In genomic region chr19:16376649-16377048, GRCh38 we compare ENCODE assay signal across 8 cellular contexts. TPM values are rescaled to one million over a fixed set of nuclear protein-coding genes. Genes with fewer than 3 reads are reported as not detected.
DNase-seq lines count a peak whose midpoint lies in the region; ATAC-seq and TF ChIP-seq lines count a peak whose summit lies in the region.

No MANE protein-coding gene starts in this region.

- ATAC-seq in left lobe of liver (peak; percentile 41), GM21786 (IDR thresholded peaks at IDR 0.05; ENCODE audit: unreplicated experiment) (no peak)

- peaks cover 78% of the 10 kb centered on the region for H3K4me1 Mint-ChIP-seq in activated CD4-positive, alpha-beta T cell treated with anti-CD3 and anti-CD28 coated beads, Interleukin-2, amount 10 ng/mL, durations not matched to agents 7 days and 5 days

- H3K27me3 ChIP-seq in GM23248 (replicated peaks; ENCODE audit: insufficient read depth): no peaks in the 10 kb centered on the region
- no peaks in the 10 kb centered on the region for H3K27me3 ChIP-seq in thyroid gland

- H3K27me3 Mint-ChIP-seq in activated CD4-positive, alpha-beta T cell treated with anti-CD3 and anti-CD28 coated beads, Interleukin-2, amount 10 ng/mL, durations not matched to agents 7 days and 5 days: no peaks in the 10 kb centered on the region

- H3K4me3 ChIP-seq in GM23248: no peak overlapping the region
- H3K4me3 ChIP-seq in thyroid gland (replicated peaks in 1 of 3): no peak overlapping the region

- no peaks in the 10 kb centered on the region for H3K9me3 ChIP-seq in GM23248 (ENCODE audit: low read depth)
- no peaks in the 10 kb centered on the region for H3K9me3 ChIP-seq in thyroid gland

- no peaks in the 10 kb centered on the region for H3K79me2 ChIP-seq in GM23248 (ENCODE audit: insufficient read depth)

- 95 to 96% methylated on average over 16 of the region's 18 CpGs for WGBS in GM23248 (ENCODE audit: low coverage in 1 of 2, low lambda C conversion rate in 2 of 2, missing lambda C conversion rate in 2 of 2), 2 experiments
- 85 to 88% methylated on average over 4 to 7 of the region's 18 CpGs for WGBS in thyroid gland, 2 donors

- no peaks in the 10 kb centered on the region for H3K9me2 ChIP-seq in GM23248 (ENCODE audit: insufficient read depth)

- H3K36me3 ChIP-seq in GM23248 (ENCODE audit: low read depth) (no peaks in the 10 kb centered on the region; the same call in 1 of the 2 replicates), thyroid gland (peaks cover 16 to 19% of the 10 kb centered on the region in 2 donors)

- H3K27ac ChIP-seq in GM23248 (no peak overlapping the region), thyroid gland (no peak overlapping the region)

- H3K9ac ChIP-seq in GM23248: no peak overlapping the region

- no peak overlapping the region for H3K27ac Mint-ChIP-seq in activated CD4-positive, alpha-beta T cell treated with anti-CD3 and anti-CD28 coated beads, Interleukin-2, amount 10 ng/mL, durations not matched to agents 7 days and 5 days

- CTCF ChIA-PET in activated CD4-positive, alpha-beta T cell treated with anti-CD3 and anti-CD28 coated beads, Interleukin-2, amount 10 ng/mL, durations not matched to agents 7 days and 5 days (lab: Charles Lee): interaction anchor here (0.9 to 4.3 kb wide), 14 partner anchors 11 to 129 kb away, joined by 3 to 15 read pairs (median 5); no protein-coding TSS in a partner anchor

- no peak for TF ChIP-seq POLR2A in thyroid gland (IDR thresholded peaks at IDR 0.05)

- intact Hi-C loops in thyroid gland (cut with DNase I): loop anchor here (5.0 kb wide), 1 partner anchor 39 kb away; no protein-coding TSS in a partner anchor

- H3K36me3 Mint-ChIP-seq in activated CD4-positive, alpha-beta T cell treated with anti-CD3 and anti-CD28 coated beads, Interleukin-2, amount 10 ng/mL, durations not matched to agents 7 days and 5 days (ENCODE audit: low read depth): peaks cover 59% of the 10 kb centered on the region

- DNase-seq in AG20443 (ENCODE audit: low spot score) (peak; percentile 26), GM23248 (peak; percentile 16), left lobe of liver (ENCODE audit: low spot score) (no peak), thyroid gland (no peak), SKM-1 treated with dmso at 0.1 percent for 144 hours (lab: John Stamatoyannopoulos, UW; ENCODE audit: unreplicated experiment) (no peak), midbrain (lab: John Stamatoyannopoulos, UW) (no peak)
- peak; percentile 36 for DNase-seq in activated CD4-positive, alpha-beta T cell treated with anti-CD3 and anti-CD28 coated beads, Interleukin-2, amount 10 ng/mL, durations not matched to agents 7 days and 5 days

- no peaks in the 10 kb centered on the region for H4K20me1 ChIP-seq in GM23248 (ENCODE audit: insufficient read depth)

- H3F3A ChIP-seq in GM23248 (ENCODE audit: insufficient read depth): 0 out of 2 replicates have a peak, but pooled peaks cover 7% of the 10 kb centered on the region

- POLR2A ChIA-PET in activated CD4-positive, alpha-beta T cell treated with anti-CD3 and anti-CD28 coated beads, Interleukin-2, amount 10 ng/mL, durations not matched to agents 7 days and 5 days (lab: Charles Lee): interaction anchor here (1.3 kb wide), 1 partner anchor 46 kb away, joined by 3 read pairs; no protein-coding TSS in a partner anchor

- in situ Hi-C loops in GM23248 (cut with MboI): loop anchor here (25.0 kb wide), 1 partner anchor 739 kb away; the partner anchor contains the start of gene CYP4F3

- peaks cover 11% of the 10 kb centered on the region for H3K4me1 ChIP-seq in GM23248 (ENCODE audit: insufficient read depth)
- peaks cover 3 to 35% of the 10 kb centered on the region in 2 donors for H3K4me1 ChIP-seq in thyroid gland

- no peak overlapping the region for H3K4me3 Mint-ChIP-seq in activated CD4-positive, alpha-beta T cell treated with anti-CD3 and anti-CD28 coated beads, Interleukin-2, amount 10 ng/mL, durations not matched to agents 7 days and 5 days

- no peaks in the 10 kb centered on the region for H3K9me3 Mint-ChIP-seq in activated CD4-positive, alpha-beta T cell treated with anti-CD3 and anti-CD28 coated beads, Interleukin-2, amount 10 ng/mL, durations not matched to agents 7 days and 5 days

- no peak overlapping the region for H2AFZ ChIP-seq in GM23248

- H3K4me2 ChIP-seq in GM23248 (ENCODE audit: unreplicated experiment): no peak overlapping the region

- peak in 1 of 6 experiments; percentile 15 for TF ChIP-seq CTCF in thyroid gland (IDR thresholded peaks at IDR 0.05)

RNA-seq across cellular contexts. Expression of gene KLF2, which starts 52.0 kb away (rescaled TPM):
- total RNA-seq in GM23248 (2014; rRNA removed; shearing (Covaris generic)): 3.3 and 11.3 TPM in 2 replicates
- polyA plus RNA-seq in GM23248 (2016; fragmentation: Nextera tagmentation; extraction: Ambion mirVana): 7.8 and 10.8 TPM in 2 replicates
- total RNA-seq in activated CD4-positive, alpha-beta T cell treated with anti-CD3 and anti-CD28 coated beads, Interleukin-2, amount 10 ng/mL, durations not matched to agents 7 days and 5 days: 100 to 1,000 TPM; 253 to 255 TPM
- total RNA-seq in left lobe of liver (8.5 TPM), thyroid gland (10 to 100 TPM in 3 of 4 donors, 1 to 10 TPM in 1; 9.1 to 15.9 (median 14.0) TPM)

Comparison
In these comparisons a context has a peak if more than half of its experiments do, and no peak if none do; other contexts are left out.
1. DNase-seq: peak in AG20443 (single experiment), GM23248 (single experiment) and activated CD4-positive, alpha-beta T cell treated with anti-CD3 and anti-CD28 coated beads, Interleukin-2, amount 10 ng/mL, durations not matched to agents 7 days and 5 days (single experiment); none in left lobe of liver (single experiment), thyroid gland (0 of 2), SKM-1 treated with dmso at 0.1 percent for 144 hours (single experiment) and midbrain (single experiment).
2. RNA of gene KLF2, which starts 52.0 kb away (total RNA-seq): 253 to 255 TPM in activated CD4-positive, alpha-beta T cell treated with anti-CD3 and anti-CD28 coated beads, Interleukin-2, amount 10 ng/mL, durations not matched to agents 7 days and 5 days; 9.1 to 15.9 TPM in thyroid gland, 3.3 to 11.3 TPM in GM23248 and 8.5 TPM in left lobe of liver (single experiment); every median in the first group is over 10 times any median in the second.